11 cellular contexts compared by ENCODE assay signal in the genomic region with DNA sequence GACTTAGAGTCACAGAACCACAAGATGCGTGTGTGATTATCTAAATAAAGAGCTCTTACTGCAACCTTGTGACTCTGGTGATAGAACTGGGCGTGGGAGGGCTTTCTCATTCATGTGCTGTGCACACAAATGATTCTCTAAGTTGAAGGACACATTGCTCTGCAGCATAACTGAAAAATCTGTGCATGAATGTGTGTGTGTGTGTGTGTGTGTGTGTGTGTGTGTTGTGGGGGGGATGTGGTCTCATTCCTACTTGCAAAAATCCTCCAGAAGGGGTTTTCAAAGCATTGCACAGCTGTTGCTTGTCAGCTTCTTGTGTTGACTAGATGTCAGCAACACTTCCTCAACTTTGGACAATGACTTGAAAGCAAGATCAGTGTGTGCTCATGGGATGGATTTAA. TPM values are rescaled to one million over a fixed set of nuclear protein-coding genes. Genes with fewer than 3 reads are reported as not detected.
A peak's percentile ranks its signal among the peaks of the same experiment; 100 is the strongest.
DNase-seq lines count a peak whose midpoint lies in the region; ATAC-seq, FAIRE-seq and TF ChIP-seq lines count a peak whose summit lies in the region.
"Had no signal": no experiment of that assay in that cellular context is flagged by ENCODE, and none has a peak within 500 bp of the region (broad histone marks: within the 10 kb centered on the region; RNA-seq: fewer than 3 reads in every experiment).

No MANE protein-coding gene starts in this region.

- DNase-seq in GM12891 (ENCODE audit: insufficient read length, low spot score) (no peak), ascending aorta (ENCODE audit: low spot score in 2 of 2) (no peak), memory B cell (ENCODE audit: low spot score in 2 of 2) (no peak), NCI-H2171 treated with DMSO at 0.1 percent for 48 hours (lab: John Stamatoyannopoulos, UW) (no peak), HT-29 (ENCODE audit: low spot score) (no peak), cerebellar nuclear complex (lab: John Stamatoyannopoulos, UW) (no peak)
- DNase-seq in natural killer cell treated with Interleukin-12 subunit alpha and Interleukin-12 subunit beta and Interleukin-15 and Interleukin-18, amount 100 ng/mL, for 72 hours (ENCODE audit: low spot score) = no peak
- DNase-seq: Karpas-422 had no signal

- peaks cover 31 to 54% of the 10 kb centered on the region in 2 donors for H3K4me1 ChIP-seq in ascending aorta

- TF ChIP-seq POLR2A in GM12891 (IDR thresholded peaks at IDR 0.05; ENCODE audit: low read depth, low read length) = no peak

- intact Hi-C loops in ascending aorta (cut with DNase I) = no loop called here

- peaks cover 61% of the 10 kb centered on the region for H3K4me1 Mint-ChIP-seq in memory B cell
- peaks cover 52 to 65% of the 10 kb centered on the region in 2 donors for H3K4me1 Mint-ChIP-seq in natural killer cell treated with Interleukin-12 subunit alpha and Interleukin-12 subunit beta and Interleukin-15 and Interleukin-18, amount 100 ng/mL, for 72 hours (ENCODE audit: low read depth in 2 of 2)

- no peak overlapping the region for H3K4me3 Mint-ChIP-seq in memory B cell
- no peak overlapping the region for H3K4me3 Mint-ChIP-seq in natural killer cell treated with Interleukin-12 subunit alpha and Interleukin-12 subunit beta and Interleukin-15 and Interleukin-18, amount 100 ng/mL, for 72 hours

- no peaks in the 10 kb centered on the region for H3K27me3 Mint-ChIP-seq in memory B cell
- H3K27me3 Mint-ChIP-seq in natural killer cell treated with Interleukin-12 subunit alpha and Interleukin-12 subunit beta and Interleukin-15 and Interleukin-18, amount 100 ng/mL, for 72 hours = no peaks in the 10 kb centered on the region
- H3K27me3 Mint-ChIP-seq: progenitor cell of endocrine pancreas had no signal

- no peaks in the 10 kb centered on the region for H3K9me3 Mint-ChIP-seq in memory B cell
- H3K9me3 Mint-ChIP-seq in natural killer cell treated with Interleukin-12 subunit alpha and Interleukin-12 subunit beta and Interleukin-15 and Interleukin-18, amount 100 ng/mL, for 72 hours = no peaks in the 10 kb centered on the region

- no peaks in the 10 kb centered on the region for H3K36me3 ChIP-seq in ascending aorta

- no peak overlapping the region for H3K27ac Mint-ChIP-seq in memory B cell
- H3K27ac Mint-ChIP-seq in natural killer cell treated with Interleukin-12 subunit alpha and Interleukin-12 subunit beta and Interleukin-15 and Interleukin-18, amount 100 ng/mL, for 72 hours = no peak overlapping the region
- H3K27ac Mint-ChIP-seq: progenitor cell of endocrine pancreas had no signal

- H3K9me3 ChIP-seq in ascending aorta = no peaks in the 10 kb centered on the region

- no peak overlapping the region for H3K4me3 ChIP-seq in ascending aorta

- FAIRE-seq in GM12891 (lab: Jason Lieb, UNC) = peak; percentile 96
- FAIRE-seq: H1 had no signal

- peak overlapping the region; percentile 59 to 66 for H3K27ac ChIP-seq in ascending aorta

- ATAC-seq in HG02884 (IDR thresholded peaks at IDR 0.05; ENCODE audit: unreplicated experiment) (peak; percentile 35), memory B cell (ENCODE audit: low read depth) (peak; percentile 9)
- ATAC-seq in natural killer cell treated with Interleukin-12 subunit alpha and Interleukin-12 subunit beta and Interleukin-15 and Interleukin-18, amount 100 ng/mL, for 72 hours = no peak

- TF ChIP-seq CTCF in ascending aorta (IDR thresholded peaks at IDR 0.05) = no peak

- no peaks in the 10 kb centered on the region for H3K36me3 Mint-ChIP-seq in memory B cell
- H3K36me3 Mint-ChIP-seq in natural killer cell treated with Interleukin-12 subunit alpha and Interleukin-12 subunit beta and Interleukin-15 and Interleukin-18, amount 100 ng/mL, for 72 hours = no peaks in the 10 kb centered on the region

- no peaks in the 10 kb centered on the region for H3K27me3 ChIP-seq in ascending aorta

TF ChIP-seq in GM12891, 5 proteins besides CTCF, POLR2A, EP300 and RAD21:
- TF ChIP-seq POLR2AphosphoS5 (IDR thresholded peaks at IDR 0.05; ENCODE audit: low read depth, low read length) (no peak), POU2F2 (IDR thresholded peaks at IDR 0.05; ENCODE audit: low read depth, low read length) (peak; percentile 68; the same call in 1 of the 2 replicates), SPI1 (IDR thresholded peaks at IDR 0.05; ENCODE audit: low read depth, low read length) (peak; percentile 63)

RNA-seq across cellular contexts. Expression of a gene that starts 22.4 kb away (rescaled TPM):
- 19.9 TPM for polyA plus RNA-seq in GM12891 (2012; ENCODE audit: low read depth, missing spikeins)
- 45.4 TPM for total RNA-seq in ascending aorta
- 10 to 100 TPM; 24.9 to 26.0 TPM for total RNA-seq in natural killer cell treated with Interleukin-12 subunit alpha and Interleukin-12 subunit beta and Interleukin-15 and Interleukin-18, amount 100 ng/mL, for 72 hours
- total RNA-seq in HT-29 (2014; rRNA removed; shearing (Covaris generic)) = 12.7 and 13.5 TPM in 2 replicates

Comparison
In these comparisons a context has a peak if more than half of its experiments do, and no peak if none do; other contexts are left out.
1. ATAC-seq: peak in HG02884 (single experiment) and memory B cell (single experiment); none in natural killer cell treated with Interleukin-12 subunit alpha and Interleukin-12 subunit beta and Interleukin-15 and Interleukin-18, amount 100 ng/mL, for 72 hours (0 of 2).